ENCODE assay signal across 15 cellular contexts in genomic region chr15:94258246-94258645, GRCh38. TPM values are rescaled to one million over a fixed set of nuclear protein-coding genes. Genes with fewer than 3 reads are reported as not detected.
DNase-seq lines count a peak whose midpoint lies in the region; ATAC-seq, FAIRE-seq and TF ChIP-seq lines count a peak whose summit lies in the region.
"Had no signal": no experiment of that assay in that cellular context is flagged by ENCODE, and none has a peak within 500 bp of the region (broad histone marks: within the 10 kb centered on the region; RNA-seq: fewer than 3 reads in every experiment).

No MANE protein-coding gene starts in this region.

- TF ChIP-seq EP300 in HepG2 (IDR thresholded peaks at IDR 0.05; ENCODE audit: low read depth in 2 of 2, low read length in 2 of 2) (no peak), HepG2 (CRISPR knock-in tag; IDR thresholded peaks at IDR 0.05; ENCODE audit: borderline replicate concordance) (no peak)

- no peaks in the 10 kb centered on the region for H3K36me3 ChIP-seq in HepG2 (replicated peaks in 1 of 2; ENCODE audit: control insufficient read depth in 1 of 2, insufficient read depth in 2 of 2, low read length in 2 of 2)
- H3K36me3 ChIP-seq: esophagus squamous epithelium, upper lobe of right lung had no signal

- H3K79me2 ChIP-seq in HepG2 (ENCODE audit: insufficient read depth, low read length): peaks cover 6% of the 10 kb centered on the region

- DNase-seq in T-helper 17 cell (no peak), urothelium cell line (ENCODE audit: low spot score) (no peak), HepG2 (ENCODE audit: low spot score) (no peak), cerebellar nuclear complex (lab: John Stamatoyannopoulos, UW) (no peak), NK-92 (lab: John Stamatoyannopoulos, UW; ENCODE audit: unreplicated experiment) (no peak)
- DNase-seq: activated CD8-positive, alpha-beta memory T cell treated with anti-CD3 and anti-CD28 coated beads, Interleukin-2, amount 50 U/mL, for 48 hours; CD4-positive, alpha-beta memory T cell; esophagus squamous epithelium; nucleus accumbens; upper lobe of right lung had no signal

- TF ChIP-seq RAD21 in HepG2 (CRISPR knock-in tag; IDR thresholded peaks at IDR 0.05): no peak

- H3K27ac Mint-ChIP-seq in T-helper 17 cell: no peak overlapping the region
- H3K27ac Mint-ChIP-seq: brain had no signal

- 45% methylated on average over 2 of the region's 2 CpGs for WGBS in HepG2 (ENCODE audit: low lambda C conversion rate)

- peaks cover 25% of the 10 kb centered on the region for H3K4me1 Mint-ChIP-seq in T-helper 17 cell
- H3K4me1 Mint-ChIP-seq: brain had no signal

- no TSS peak for BruUV-seq in HepG2 (replicated peaks; lab: Mats Ljungman, UMichigan)

- H2AFZ ChIP-seq in HepG2 (ENCODE audit: low read length): no peak overlapping the region

- H3K4me3 Mint-ChIP-seq in T-helper 17 cell: no peak overlapping the region
- H3K4me3 Mint-ChIP-seq: brain; CD4-positive, alpha-beta memory T cell had no signal

- no peaks in the 10 kb centered on the region for H4K20me1 ChIP-seq in HepG2 (ENCODE audit: insufficient read depth, low read length)

- CTCF ChIA-PET in HepG2 (lab: Yijun Ruan, JAX; ENCODE audit: low intra/inter-chr PET ratio, low total read pairs): no interaction called here

- intact Hi-C loops in HepG2 (cut with micrococcal nuclease; ENCODE audit: unreplicated experiment): no loop called here

- no peak overlapping the region for H3K4me2 ChIP-seq in HepG2 (ENCODE audit: low read depth, low read length)

- POLR2A ChIA-PET in HepG2 (lab: Yijun Ruan, JAX): no interaction called here

- no peaks in the 10 kb centered on the region for H3K27me3 ChIP-seq in HepG2 (ENCODE audit: control insufficient read depth in 1 of 2, insufficient read depth in 2 of 2, low read length in 2 of 2)
- H3K27me3 ChIP-seq: esophagus squamous epithelium, upper lobe of right lung had no signal

- in situ Hi-C loops in HepG2 (cut with HindIII; ENCODE audit: extremely low pct_ligation_motif_present, low pct_unique_long_range_greater_than_20kb): no loop called here

- no peak overlapping the region for H3K4me3 ChIP-seq in HepG2 (replicated peaks in 1 of 3; ENCODE audit: insufficient read depth in 1 of 3, low read depth in 2 of 3, low read length in 3 of 3)
- H3K4me3 ChIP-seq: esophagus squamous epithelium, upper lobe of right lung had no signal

- no peak for TF ChIP-seq CTCF in HepG2 (CRISPR knock-in tag; IDR thresholded peaks at IDR 0.05)

- no peaks in the 10 kb centered on the region for H3K27me3 Mint-ChIP-seq in T-helper 17 cell
- H3K27me3 Mint-ChIP-seq: CD4-positive, alpha-beta memory T cell had no signal

- no peak overlapping the region for H3K27ac ChIP-seq in HepG2 (ENCODE audit: extremely low read length, insufficient read depth, low read length)
- H3K27ac ChIP-seq: esophagus squamous epithelium, upper lobe of right lung had no signal

- H3K9ac ChIP-seq in HepG2 (ENCODE audit: insufficient read depth, low read depth, low read length): no peak overlapping the region

- ATAC-seq in GM18520 (IDR thresholded peaks at IDR 0.05; ENCODE audit: unreplicated experiment) (peak; percentile 60), GM21528 (IDR thresholded peaks at IDR 0.05; ENCODE audit: low FRiP score, unreplicated experiment) (peak; percentile 65), HG03108 (IDR thresholded peaks at IDR 0.05; ENCODE audit: unreplicated experiment) (peak; percentile 60), T-helper 17 cell (peak; percentile 61), HepG2 (no peak)

- no peak for TF ChIP-seq POLR2A in HepG2 (IDR thresholded peaks at IDR 0.05; ENCODE audit: insufficient read depth in 1 of 2, low read depth in 2 of 2, low read length in 2 of 2)

- no peak for FAIRE-seq in urothelium cell line (lab: Jason Lieb, UNC)
- FAIRE-seq in HepG2 (lab: Jason Lieb, UNC): no peak
- FAIRE-seq: GM12892 had no signal

- H3K36me3 Mint-ChIP-seq in T-helper 17 cell (ENCODE audit: low read depth): no peaks in the 10 kb centered on the region
- H3K36me3 Mint-ChIP-seq: brain had no signal

- peaks cover 48% of the 10 kb centered on the region for H3K4me1 ChIP-seq in HepG2 (ENCODE audit: insufficient read depth, low read length)

- no peaks in the 10 kb centered on the region for H3K9me3 ChIP-seq in T-helper 17 cell (ENCODE audit: control insufficient read depth, low read length, poor library complexity, severe bottlenecking)
- peaks cover 8% of the 10 kb centered on the region; the same call in 1 of the 2 replicates for H3K9me3 ChIP-seq in HepG2 (ENCODE audit: low read length)
- H3K9me3 ChIP-seq: esophagus squamous epithelium, upper lobe of right lung had no signal

TF ChIP-seq in HepG2, 621 proteins besides CTCF, POLR2A, EP300 and RAD21 (continues in another document):
- TF ChIP-seq ZNF674 (CRISPR knock-in tag; IDR thresholded peaks at IDR 0.05; ENCODE audit: low read depth) (no peak), NR1H2 (CRISPR knock-in tag; IDR thresholded peaks at IDR 0.05; ENCODE audit: borderline replicate concordance, low read depth) (no peak), ZNF121 (CRISPR knock-in tag; IDR thresholded peaks at IDR 0.05) (no peak), THAP7 (CRISPR knock-in tag; IDR thresholded peaks at IDR 0.05) (no peak), ZNF280D (CRISPR knock-in tag; IDR thresholded peaks at IDR 0.05) (no peak), NPAS2 (CRISPR knock-in tag; IDR thresholded peaks at IDR 0.05; ENCODE audit: borderline replicate concordance) (no peak), ZNF124 (CRISPR knock-in tag; IDR thresholded peaks at IDR 0.05) (no peak), ZNF205 (CRISPR knock-in tag; IDR thresholded peaks at IDR 0.05) (no peak), ZNF619 (CRISPR knock-in tag; IDR thresholded peaks at IDR 0.05) (no peak), MED13 (CRISPR knock-in tag; IDR thresholded peaks at IDR 0.05) (no peak), TEF (CRISPR knock-in tag; IDR thresholded peaks at IDR 0.05) (no peak)

RNA-seq across cellular contexts. Expression of gene MCTP2, which starts 26.9 kb away (rescaled TPM):
- total RNA-seq in T-helper 17 cell: 10 to 100 TPM; 16.2 to 23.1 TPM
- 2.7 and 5.1 TPM in 2 replicates for total RNA-seq in HepG2 (2016; rRNA removed; fragmentation: Illumina TruSeq; extraction: Trizol)
- total RNA-seq in HepG2 (2016; cell fraction: cytosol; rRNA removed; fragmentation: Illumina TruSeq; extraction: Trizol; ENCODE audit: low read depth): 16.9 and 19.1 TPM in 2 replicates
- 3.2 and 5.9 TPM in 2 replicates for total RNA-seq in HepG2 (2016; cell fraction: insoluble cytoplasmic fraction; rRNA removed; fragmentation: Illumina TruSeq; extraction: Trizol)
- total RNA-seq in HepG2 (2016; cell fraction: membrane; rRNA removed; fragmentation: Illumina TruSeq; extraction: Trizol): 4.6 and 5.4 TPM in 2 replicates
- 13.1 and 13.3 TPM in 2 replicates for total RNA-seq in HepG2 (2016; cell fraction: nucleus; rRNA removed; fragmentation: Illumina TruSeq; extraction: Trizol)
- 8.5 and 8.6 TPM in 2 replicates for polyA plus RNA-seq in HepG2 (2011; rRNA removed)
- 6.4 and 7.5 TPM in 2 replicates for polyA plus RNA-seq in HepG2 (2011; cell fraction: cytosol; rRNA removed)
- polyA plus RNA-seq in HepG2 (2011; cell fraction: nucleus; rRNA removed): 15.5 and 17.5 TPM in 2 replicates
- 2.3 and 2.5 TPM in 2 replicates for polyA plus RNA-seq in HepG2 (2012)
- polyA plus RNA-seq in HepG2 (2016; cell fraction: cytosol; fragmentation: Illumina TruSeq; extraction: Trizol; ENCODE audit: low read depth): 0.10 and 0.17 TPM in 2 replicates
- polyA plus RNA-seq in HepG2 (2016; cell fraction: insoluble cytoplasmic fraction; fragmentation: Illumina TruSeq; extraction: Trizol; ENCODE audit: low read depth): 2.3 and 2.5 TPM in 2 replicates
- 0.20 and 0.23 TPM in 2 replicates for polyA plus RNA-seq in HepG2 (2016; cell fraction: membrane; fragmentation: Illumina TruSeq; extraction: Trizol; ENCODE audit: low read depth)
- 3.1 and 5.2 TPM in 2 replicates for polyA plus RNA-seq in HepG2 (2016; cell fraction: nucleus; fragmentation: Illumina TruSeq; extraction: Trizol; ENCODE audit: insufficient read depth, low read depth)
- polyA minus RNA-seq in HepG2 (2011; rRNA and poly(A)+ RNA removed; ENCODE audit: low replicate concordance): 12.2 and 23.0 TPM in 2 replicates
- 6.9 and 7.4 TPM in 2 replicates for polyA minus RNA-seq in HepG2 (2011; cell fraction: cytosol; rRNA and poly(A)+ RNA removed)
- polyA minus RNA-seq in HepG2 (2011; cell fraction: nucleus; rRNA and poly(A)+ RNA removed): 38.0 and 39.8 TPM in 2 replicates
